In genomic region chrX:23344208-23344903, GRCh38 we compare ENCODE assay signal across 16 cellular contexts. TPM values are rescaled to one million over a fixed set of nuclear protein-coding genes. Genes with fewer than 3 reads are reported as not detected.
"Had no signal": no experiment of that assay in that cellular context is flagged by ENCODE, and none has a peak within 500 bp of the region (broad histone marks: within the 10 kb centered on the region; RNA-seq: fewer than 3 reads in every experiment).

No MANE protein-coding gene starts in this region.

- H3K4me1 Mint-ChIP-seq: activated naive CD8-positive, alpha-beta T cell treated with anti-CD3 and anti-CD28 coated beads, Interleukin-2, amount 50 U/mL, for 24 hours; natural killer cell; stimulated activated effector memory CD8-positive, alpha-beta T cell treated with anti-CD3 and anti-CD28 coated beads, Interleukin-12 subunit alpha, Interleukin-12 subunit beta, amount 100 ng/mL, for 72 hours had no signal

- H3K27ac Mint-ChIP-seq: activated CD8-positive, alpha-beta T cell treated with anti-CD3 and anti-CD28 coated beads for 36 hours; activated naive CD8-positive, alpha-beta T cell treated with anti-CD3 and anti-CD28 coated beads, Interleukin-2, amount 50 U/mL, for 24 hours; natural killer cell; stimulated activated effector memory CD8-positive, alpha-beta T cell treated with anti-CD3 and anti-CD28 coated beads, Interleukin-12 subunit alpha, Interleukin-12 subunit beta, amount 100 ng/mL, for 72 hours had no signal

- H3K9me3 Mint-ChIP-seq: activated CD8-positive, alpha-beta T cell treated with anti-CD3 and anti-CD28 coated beads for 36 hours; stimulated activated effector memory CD8-positive, alpha-beta T cell treated with anti-CD3 and anti-CD28 coated beads, Interleukin-12 subunit alpha, Interleukin-12 subunit beta, amount 100 ng/mL, for 72 hours had no signal

- H3K4me3 Mint-ChIP-seq: activated CD8-positive, alpha-beta T cell treated with anti-CD3 and anti-CD28 coated beads for 36 hours; activated naive CD8-positive, alpha-beta T cell treated with anti-CD3 and anti-CD28 coated beads, Interleukin-2, amount 50 U/mL, for 24 hours; natural killer cell; stimulated activated effector memory CD8-positive, alpha-beta T cell treated with anti-CD3 and anti-CD28 coated beads, Interleukin-12 subunit alpha, Interleukin-12 subunit beta, amount 100 ng/mL, for 72 hours had no signal

- DNase-seq: activated CD4-positive, alpha-beta T cell treated with anti-CD3 and anti-CD28 coated beads for 4 hours; activated CD8-positive, alpha-beta memory T cell treated with anti-CD3 and anti-CD28 coated beads, Interleukin-2, amount 50 U/mL, for 48 hours; activated CD8-positive, alpha-beta T cell treated with anti-CD3 and anti-CD28 coated beads for 36 hours; activated naive CD4-positive, alpha-beta T cell treated with Interleukin-2 at 50 U/mL for 16 hours; activated naive CD8-positive, alpha-beta T cell treated with anti-CD3 and anti-CD28 coated beads, Interleukin-2, amount 50 U/mL, for 24 hours; central memory CD4-positive, alpha-beta T cell; cortex of kidney; effector memory CD4-positive, alpha-beta T cell; hypothalamus; mammary epithelial cell; natural killer cell; nucleus accumbens; right lobe of liver; transverse colon; WERI-Rb-1 had no signal

- H3K36me3 Mint-ChIP-seq: natural killer cell; stimulated activated effector memory CD8-positive, alpha-beta T cell treated with anti-CD3 and anti-CD28 coated beads, Interleukin-12 subunit alpha, Interleukin-12 subunit beta, amount 100 ng/mL, for 72 hours had no signal

- ATAC-seq: activated CD8-positive, alpha-beta T cell treated with anti-CD3 and anti-CD28 coated beads for 36 hours; activated naive CD8-positive, alpha-beta T cell treated with anti-CD3 and anti-CD28 coated beads, Interleukin-2, amount 50 U/mL, for 24 hours; natural killer cell; right lobe of liver; stimulated activated effector memory CD8-positive, alpha-beta T cell treated with anti-CD3 and anti-CD28 coated beads, Interleukin-12 subunit alpha, Interleukin-12 subunit beta, amount 100 ng/mL, for 72 hours had no signal

RNA-seq across cellular contexts. Expression of gene PTCHD1, which starts 9.7 kb away (rescaled TPM):
- total RNA-seq: activated CD8-positive, alpha-beta T cell treated with anti-CD3 and anti-CD28 coated beads for 36 hours; mammary epithelial cell; natural killer cell had no signal
